In the genomic region with DNA sequence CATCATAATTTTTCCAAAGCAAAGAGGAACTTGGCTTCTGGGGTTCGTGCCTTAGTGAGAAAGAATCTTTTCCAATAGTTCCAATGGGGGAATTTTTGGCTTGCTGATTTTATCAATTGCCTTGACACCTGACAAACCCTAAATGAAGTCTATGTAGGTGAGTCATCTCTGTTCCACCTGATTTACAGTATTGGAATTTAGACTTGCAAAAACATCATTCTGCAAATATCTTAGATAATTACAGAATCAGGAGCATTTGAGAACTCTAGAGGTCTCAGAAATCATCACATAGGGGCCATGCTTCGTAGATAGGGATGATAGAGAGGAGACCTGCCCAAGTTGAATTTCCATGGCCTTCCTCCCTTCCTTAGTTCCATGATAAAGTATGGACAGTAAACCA, we compare ENCODE assay signal across 9 cellular contexts.
"Had no signal": no experiment of that assay in that cellular context is flagged by ENCODE, and none has a peak within 500 bp of the region (broad histone marks: within the 10 kb centered on the region; RNA-seq: fewer than 3 reads in every experiment).

No MANE protein-coding gene starts in this region.

- H3K9ac ChIP-seq: GM23248 had no signal

- DNase-seq: GM23248, GOT3, H7, HFFc6, KG1 had no signal

- FAIRE-seq: HepG2 had no signal

- H3K27ac ChIP-seq: GM23248, HL-60 had no signal

- H3K9me3 ChIP-seq: HAP-1 had no signal

- H2AFZ ChIP-seq: GM23248 had no signal

- ATAC-seq: HCT116, HepG2 had no signal

- H3K4me1 ChIP-seq: HAP-1 had no signal

- H3K4me3 ChIP-seq: GM23248, HAP-1 had no signal
